In the genomic region with DNA sequence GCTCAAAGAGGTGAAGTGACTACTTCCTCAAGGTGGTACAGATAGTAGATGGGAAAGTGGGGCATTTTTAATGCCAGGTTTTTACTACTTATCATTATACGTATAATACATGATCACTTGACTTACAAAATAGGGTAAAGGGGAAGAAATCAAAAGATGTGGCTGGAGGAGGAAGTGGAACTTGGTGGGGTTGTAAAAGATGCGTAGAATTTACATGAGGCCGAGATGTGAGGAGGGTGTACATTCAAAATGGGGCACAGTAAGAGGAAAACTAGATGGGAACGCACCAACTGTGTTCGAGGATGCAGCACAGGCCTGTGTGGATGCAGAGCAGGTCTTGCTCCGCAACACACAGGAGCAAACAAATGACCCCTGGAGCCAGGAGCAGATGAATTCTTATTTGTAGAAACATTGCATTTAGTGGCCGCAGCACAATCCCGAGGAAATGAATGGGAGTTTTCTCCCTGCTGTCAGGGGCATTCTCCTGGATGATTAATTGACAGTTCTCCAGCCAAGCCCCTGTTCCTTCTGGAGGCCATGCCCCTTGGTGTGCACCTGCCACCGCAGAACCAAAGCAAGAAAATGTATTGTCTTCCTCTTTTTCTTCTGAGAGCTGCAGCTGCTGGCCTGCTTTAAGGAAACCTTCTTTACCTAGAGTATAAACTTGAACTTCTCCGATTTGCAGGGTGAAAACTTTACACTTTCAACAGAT, we compare ENCODE assay signal across 10 cellular contexts.
A peak's percentile ranks its signal among the peaks of the same experiment; 100 is the strongest.
DNase-seq lines count a peak whose midpoint lies in the region; ATAC-seq and TF ChIP-seq lines count a peak whose summit lies in the region.
"Had no signal": no experiment of that assay in that cellular context is flagged by ENCODE, and none has a peak within 500 bp of the region (broad histone marks: within the 10 kb centered on the region; RNA-seq: fewer than 3 reads in every experiment).

No MANE protein-coding gene starts in this region.

- DNase-seq in NCI-H1417 (lab: John Stamatoyannopoulos, UW) (peak; percentile 24 to 76 (median 53)), NCI-H1417 treated with DMSO at 0.1 percent for 48 hours (lab: John Stamatoyannopoulos, UW) (no peak), spleen (no peak), glutamatergic neuron (no peak), testis (no peak)
- DNase-seq: 8988T, midbrain had no signal

- H3K36me3 Mint-ChIP-seq in glutamatergic neuron (ENCODE audit: unreplicated experiment): peaks cover 10% of the 10 kb centered on the region

- no peak overlapping the region for H2AFZ ChIP-seq in OCI-LY3 (ENCODE audit: low read depth, low read length)

- H3K27ac ChIP-seq in OCI-LY3 (ENCODE audit: low read length): peak overlapping the region; percentile 89
- peak overlapping the region in 7 of 8 donors; percentile 34 to 80 (median 64) for H3K27ac ChIP-seq in spleen
- H3K27ac ChIP-seq in gastroesophageal sphincter: no peak overlapping the region
- H3K27ac ChIP-seq in testis: no peak overlapping the region

- peaks cover 22% of the 10 kb centered on the region for H3K9me3 ChIP-seq in OCI-LY3 (ENCODE audit: insufficient read depth, low read length)
- peaks cover 0 to 30% (median 19%) of the 10 kb centered on the region in 8 donors for H3K9me3 ChIP-seq in spleen
- peaks cover 0 to 3% (median 0%) of the 10 kb centered on the region in 3 donors for H3K9me3 ChIP-seq in gastroesophageal sphincter
- no peaks in the 10 kb centered on the region for H3K9me3 ChIP-seq in testis

- H3K36me3 ChIP-seq in OCI-LY3 (replicated peaks; ENCODE audit: low read depth, low read length) (peaks cover 51% of the 10 kb centered on the region), spleen (no peaks in the 10 kb centered on the region), gastroesophageal sphincter (no peaks in the 10 kb centered on the region), testis (ENCODE audit: low read depth, missing control alignments) (no peaks in the 10 kb centered on the region)

- no peak overlapping the region for H3K27ac Mint-ChIP-seq in glutamatergic neuron (ENCODE audit: unreplicated experiment)

- ATAC-seq in HG02981 (IDR thresholded peaks at IDR 0.05; ENCODE audit: unreplicated experiment) (peak; percentile 89), gastroesophageal sphincter (no peak)

- intact Hi-C loops in spleen (cut with DNase I; ENCODE audit: low total_unique reads): no loop called here
- intact Hi-C loops in testis (cut with DNase I; ENCODE audit: low total_unique reads): no loop called here

- H3K79me2 ChIP-seq in OCI-LY3 (ENCODE audit: low read length): no peaks in the 10 kb centered on the region

- H3K4me1 ChIP-seq in OCI-LY3 (ENCODE audit: low read length) (peaks cover 61% of the 10 kb centered on the region), spleen (peaks cover 0 to 18% (median 8%) of the 10 kb centered on the region in 6 donors), gastroesophageal sphincter (peaks cover 0 to 3% (median 0%) of the 10 kb centered on the region in 3 donors), testis (peaks cover 4% of the 10 kb centered on the region)

- H3K4me3 Mint-ChIP-seq in glutamatergic neuron (ENCODE audit: unreplicated experiment): no peak overlapping the region

- H4K20me1 ChIP-seq in OCI-LY3 (ENCODE audit: insufficient read depth, low read length): no peaks in the 10 kb centered on the region

- H3K4me3 ChIP-seq in OCI-LY3 (ENCODE audit: low read length): peak overlapping the region; percentile 58
- H3K4me3 ChIP-seq in spleen: no peak overlapping the region
- no peak overlapping the region for H3K4me3 ChIP-seq in gastroesophageal sphincter
- H3K4me3 ChIP-seq in testis: no peak overlapping the region

- no peak for TF ChIP-seq POLR2A in spleen (IDR thresholded peaks at IDR 0.05)
- TF ChIP-seq POLR2A in gastroesophageal sphincter (IDR thresholded peaks at IDR 0.05): no peak
- TF ChIP-seq POLR2A in testis (IDR thresholded peaks at IDR 0.05): no peak

- H3K4me1 Mint-ChIP-seq in glutamatergic neuron (ENCODE audit: low read depth, unreplicated experiment): peaks cover 12% of the 10 kb centered on the region

- H3K27me3 ChIP-seq in OCI-LY3 (ENCODE audit: low read depth, low read length) (no peaks in the 10 kb centered on the region), spleen (replicated peaks in 1 of 7) (no peaks in the 10 kb centered on the region), gastroesophageal sphincter (no peaks in the 10 kb centered on the region), testis (no peaks in the 10 kb centered on the region)

- no peak for TF ChIP-seq CTCF in OCI-LY3 (IDR thresholded peaks at IDR 0.05; ENCODE audit: low read depth, low read length)
- TF ChIP-seq CTCF in spleen (IDR thresholded peaks at IDR 0.05 in 8 of 11, conservative IDR thresholded peaks at IDR 0.05 in 3 of 11): no peak
- no peak for TF ChIP-seq CTCF in gastroesophageal sphincter (IDR thresholded peaks at IDR 0.05)
- no peak for TF ChIP-seq CTCF in glutamatergic neuron (IDR thresholded peaks at IDR 0.05; ENCODE audit: partially characterized antibody, unreplicated experiment)
- no peak for TF ChIP-seq CTCF in testis (IDR thresholded peaks at IDR 0.05)

- TF ChIP-seq EP300 in gastroesophageal sphincter (IDR thresholded peaks at IDR 0.05): no peak

- H3K9me3 Mint-ChIP-seq in glutamatergic neuron (ENCODE audit: unreplicated experiment): peaks cover 3% of the 10 kb centered on the region

- H3K27me3 Mint-ChIP-seq in glutamatergic neuron (ENCODE audit: unreplicated experiment): no peaks in the 10 kb centered on the region

- H3K9ac ChIP-seq in OCI-LY3 (ENCODE audit: low read length): peak overlapping the region; percentile 84

- 29 to 47% (median 33%) methylated on average over 10 of the region's 10 CpGs for WGBS in spleen, 5 donors
- 82 to 84% methylated on average over 9 to 10 of the region's 10 CpGs for WGBS in gastroesophageal sphincter (ENCODE audit: low coverage in 1 of 2), 2 donors
- 76 to 82% methylated on average over 10 of the region's 10 CpGs for WGBS in testis, 2 donors

- H3K4me2 ChIP-seq in OCI-LY3 (ENCODE audit: low read length): peak overlapping the region; percentile 73

Comparison
In these comparisons a context has a peak if more than half of its experiments do, and no peak if none do; other contexts are left out.
1. DNase-seq: peak in NCI-H1417 (3 of 3); none in NCI-H1417 treated with DMSO at 0.1 percent for 48 hours (single experiment), spleen (single experiment), glutamatergic neuron (single experiment) and testis (single experiment).
2. H3K27ac ChIP-seq: peak in OCI-LY3 (single experiment) and spleen (7 of 8); none in gastroesophageal sphincter (0 of 4) and testis (0 of 2).